In genomic region chr11:3022982-3023381, GRCh38 we compare ENCODE assay signal across 10 cellular contexts. TPM values are rescaled to one million over a fixed set of nuclear protein-coding genes. Genes with fewer than 3 reads are reported as not detected.
A peak's percentile ranks its signal among the peaks of the same experiment; 100 is the strongest.
DNase-seq lines count a peak whose midpoint lies in the region; ATAC-seq and TF ChIP-seq lines count a peak whose summit lies in the region.
"Had no signal": no experiment of that assay in that cellular context is flagged by ENCODE, and none has a peak within 500 bp of the region (broad histone marks: within the 10 kb centered on the region; RNA-seq: fewer than 3 reads in every experiment).

No MANE protein-coding gene starts in this region.

- H3K4me3 ChIP-seq in ACC112 (ENCODE audit: low read depth, low read length) (peak overlapping the region; percentile 52; the same call in 1 of the 2 replicates), ovary (no peak overlapping the region)
- H3K4me3 ChIP-seq: left lung had no signal

- no peak for TF ChIP-seq EP300 in ovary (IDR thresholded peaks at IDR 0.05)

- intact Hi-C loops in ovary (cut with DNase I), result no loop called here

- DNase-seq in GM04504 (ENCODE audit: low read depth) (peak; percentile 35), glomerular visceral epithelial cell (ENCODE audit: extremely low spot score) (peak; percentile 35), medulla oblongata (ENCODE audit: extremely low spot score) (no peak), ovary (no peak), OCI-M1 (lab: John Stamatoyannopoulos, UW) (no peak)
- DNase-seq: NCI-H1930 had no signal

- no peak for ATAC-seq in GM18520 (IDR thresholded peaks at IDR 0.05; ENCODE audit: unreplicated experiment)

- WGBS in ovary, 3 donors, result 60 to 81% (median 75%) methylated on average over 4 of the region's 4 CpGs

- H3K9me3 ChIP-seq in ovary, result no peaks in the 10 kb centered on the region
- H3K9me3 ChIP-seq: left lung had no signal

- peaks cover 45% of the 10 kb centered on the region for H3K4me1 Mint-ChIP-seq in activated naive CD8-positive, alpha-beta T cell (ENCODE audit: low read depth)

- H3K27me3 Mint-ChIP-seq in activated naive CD8-positive, alpha-beta T cell, result no peaks in the 10 kb centered on the region

- no peaks in the 10 kb centered on the region for H3K27me3 ChIP-seq in ACC112 (ENCODE audit: insufficient read depth, low read length)
- no peaks in the 10 kb centered on the region for H3K27me3 ChIP-seq in ovary
- H3K27me3 ChIP-seq: left lung had no signal

- no peak for TF ChIP-seq CTCF in ovary (IDR thresholded peaks at IDR 0.05)

- peak overlapping the region; percentile 74 for H3K27ac Mint-ChIP-seq in activated naive CD8-positive, alpha-beta T cell

- no peaks in the 10 kb centered on the region for H3K9me3 Mint-ChIP-seq in activated naive CD8-positive, alpha-beta T cell (ENCODE audit: low read depth)

- H3K36me3 ChIP-seq in ACC112 (ENCODE audit: insufficient read depth, low read length) (peaks cover 25% of the 10 kb centered on the region), ovary (no peaks in the 10 kb centered on the region)

- TF ChIP-seq POLR2A in ovary (IDR thresholded peaks at IDR 0.05), result no peak

- H3K36me3 Mint-ChIP-seq in activated naive CD8-positive, alpha-beta T cell, result peaks cover 11% of the 10 kb centered on the region

- H3K4me1 ChIP-seq in ACC112 (ENCODE audit: control insufficient read depth, insufficient read depth, low read length, unreplicated experiment), result peaks cover 30% of the 10 kb centered on the region
- no peaks in the 10 kb centered on the region for H3K4me1 ChIP-seq in ovary (ENCODE audit: insufficient read depth)

- H3K79me2 ChIP-seq in ACC112 (ENCODE audit: control insufficient read depth, insufficient read depth, low read length, unreplicated experiment), result no peaks in the 10 kb centered on the region

- H3K27ac ChIP-seq in ACC112 (ENCODE audit: low read depth, low read length) (peak overlapping the region; percentile 95), ovary (no peak overlapping the region)

- peak overlapping the region; percentile 18 for H3K4me3 Mint-ChIP-seq in activated naive CD8-positive, alpha-beta T cell

- no peak overlapping the region for H2AFZ ChIP-seq in ACC112 (ENCODE audit: low read length, unreplicated experiment)

RNA-seq across cellular contexts. Expression of gene NAP1L4, which starts 30.9 kb away (rescaled TPM):
- total RNA-seq in ovary, result 100 to 1,000 TPM in 6 of 7 donors, 10 to 100 TPM in 1; 71.3 to 136 (median 102) TPM
- 100 to 1,000 TPM in 1 of 2 donors, 10 to 100 TPM in 1; 54.4 to 112 TPM for polyA plus RNA-seq in ovary

RNA-seq across cellular contexts. Expression of gene CARS1, which starts 34.2 kb away (rescaled TPM):
- total RNA-seq in ovary, result 100 to 1,000 TPM in 1 of 7 donors, 10 to 100 TPM in 6; 12.5 to 148 (median 17.6) TPM
- polyA plus RNA-seq in ovary, result 10 to 100 TPM; 15.0 to 22.8 TPM

Comparison
In these comparisons a context has a peak if more than half of its experiments do, and no peak if none do; other contexts are left out.
1. DNase-seq: peak in GM04504 (single experiment) and glomerular visceral epithelial cell (single experiment); none in medulla oblongata (single experiment), ovary (0 of 5) and OCI-M1 (single experiment).